20 cellular contexts compared by ENCODE assay signal in genomic region chr4:152104286-152104685, GRCh38.
DNase-seq lines count a peak whose midpoint lies in the region; ATAC-seq and TF ChIP-seq lines count a peak whose summit lies in the region.
"Had no signal": no experiment of that assay in that cellular context is flagged by ENCODE, and none has a peak within 500 bp of the region (broad histone marks: within the 10 kb centered on the region; RNA-seq: fewer than 3 reads in every experiment).

No MANE protein-coding gene starts in this region.

- H3K18ac ChIP-seq in trophoblast cell (ENCODE audit: low read length) = no peak overlapping the region

- no peak overlapping the region for H2BK120ac ChIP-seq in trophoblast cell (ENCODE audit: insufficient read depth, low read length, poor library complexity)

- no peak overlapping the region for H4K91ac ChIP-seq in trophoblast cell (ENCODE audit: low read depth, low read length)

- no peak overlapping the region for H3K4me2 ChIP-seq in trophoblast cell (ENCODE audit: low read length)

- no peak for ATAC-seq in activated T-cell treated with anti-CD3 and anti-CD28 coated beads, Interleukin-2, amount 50 U/mL, for 72 hours (replicated peaks in 1 of 2)
- no peak for ATAC-seq in activated T-cell treated with anti-CD3 and anti-CD28 coated beads, Interleukin-2, amount 50 U/mL, for 4 hours
- no peak for ATAC-seq in GM21526 (IDR thresholded peaks at IDR 0.05; ENCODE audit: low FRiP score, unreplicated experiment)
- ATAC-seq: pancreas, sciatic nerve had no signal

- intact Hi-C loops in esophagus muscularis mucosa (cut with DNase I) (no loop called here), vagina (cut with DNase I) (no loop called here)

- H3K9me3 ChIP-seq in esophagus muscularis mucosa (no peaks in the 10 kb centered on the region), trophoblast cell (ENCODE audit: insufficient read depth, low read depth, low read length) (no peaks in the 10 kb centered on the region), vagina (no peaks in the 10 kb centered on the region)
- H3K9me3 ChIP-seq: pancreas, SJSA1 had no signal

- no peak overlapping the region for H2AK5ac ChIP-seq in trophoblast cell (ENCODE audit: low read length)

- H3K36me3 ChIP-seq in esophagus muscularis mucosa (no peaks in the 10 kb centered on the region), trophoblast cell (ENCODE audit: control insufficient read depth in 1 of 2, insufficient read depth in 2 of 2, low read length in 2 of 2) (no peaks in the 10 kb centered on the region), vagina (no peaks in the 10 kb centered on the region)
- H3K36me3 ChIP-seq: pancreas, SJSA1 had no signal

- H3K27ac ChIP-seq in VCaP (peak overlapping the region; percentile 50; the same call in 1 of the 2 replicates), esophagus muscularis mucosa (replicated peaks in 1 of 4) (no peak overlapping the region), trophoblast cell (ENCODE audit: low read depth, low read length) (no peak overlapping the region), vagina (no peak overlapping the region)
- H3K27ac ChIP-seq: pancreas, SJSA1 had no signal

- peaks cover 92% of the 10 kb centered on the region for H3K4me1 Mint-ChIP-seq in activated T-cell treated with anti-CD3 and anti-CD28 coated beads, Interleukin-2, amount 50 U/mL, for 72 hours (ENCODE audit: low read depth)
- H3K4me1 Mint-ChIP-seq in activated T-cell treated with anti-CD3 and anti-CD28 coated beads, Interleukin-2, amount 50 U/mL, for 4 hours (ENCODE audit: low read depth) = peaks cover 99% of the 10 kb centered on the region
- H3K4me1 Mint-ChIP-seq: endodermal cell had no signal

- H3K79me2 ChIP-seq in trophoblast cell (ENCODE audit: control insufficient read depth, insufficient read depth, low read length, poor library complexity) = peaks cover 4% of the 10 kb centered on the region

- H4K8ac ChIP-seq in trophoblast cell (ENCODE audit: low read depth, low read length) = no peak overlapping the region

- no peak overlapping the region for H3K9ac ChIP-seq in trophoblast cell (ENCODE audit: low read length)

- H3K4me3 ChIP-seq in esophagus muscularis mucosa (no peak overlapping the region), trophoblast cell (ENCODE audit: low read depth, low read length) (no peak overlapping the region), vagina (no peak overlapping the region)
- H3K4me3 ChIP-seq: K562, lung, pancreas, SJSA1 had no signal

- H3K23ac ChIP-seq in trophoblast cell (ENCODE audit: low read length) = no peak overlapping the region

- no peak overlapping the region for H4K12ac ChIP-seq in trophoblast cell (ENCODE audit: low read depth, low read length)

- no peak overlapping the region for H3K4ac ChIP-seq in trophoblast cell (ENCODE audit: low read depth, low read length)

- TF ChIP-seq CTCF in VCaP (conservative IDR thresholded peaks at IDR 0.05) (no peak), esophagus muscularis mucosa (IDR thresholded peaks at IDR 0.05) (no peak), vagina (IDR thresholded peaks at IDR 0.05) (no peak)

- no peaks in the 10 kb centered on the region for H3K9me3 Mint-ChIP-seq in activated T-cell treated with anti-CD3 and anti-CD28 coated beads, Interleukin-2, amount 50 U/mL, for 72 hours
- no peaks in the 10 kb centered on the region for H3K9me3 Mint-ChIP-seq in activated T-cell treated with anti-CD3 and anti-CD28 coated beads, Interleukin-2, amount 50 U/mL, for 4 hours
- H3K9me3 Mint-ChIP-seq: endodermal cell had no signal

- H2BK12ac ChIP-seq in trophoblast cell (ENCODE audit: low read length) = peak overlapping the region; percentile 21

- TF ChIP-seq POLR2A in esophagus muscularis mucosa (IDR thresholded peaks at IDR 0.05; ENCODE audit: low read depth) (no peak), vagina (IDR thresholded peaks at IDR 0.05) (no peak)

- WGBS in esophagus muscularis mucosa = 94% methylated on average over 8 of the region's 9 CpGs
- no CpG with 5 or more reads among the region's 9 CpGs for WGBS in trophoblast cell (ENCODE audit: extremely low coverage, insufficient coverage, insufficient read length)

- H3K14ac ChIP-seq in trophoblast cell (ENCODE audit: low read length) = no peak overlapping the region

- peak overlapping the region in 1 of 2 donors; percentile 46 for H3K4me3 Mint-ChIP-seq in activated T-cell treated with anti-CD3 and anti-CD28 coated beads, Interleukin-2, amount 50 U/mL, for 72 hours
- H3K4me3 Mint-ChIP-seq in activated T-cell treated with anti-CD3 and anti-CD28 coated beads, Interleukin-2, amount 50 U/mL, for 4 hours = no peak overlapping the region
- H3K4me3 Mint-ChIP-seq: endodermal cell had no signal

- H3K79me1 ChIP-seq in trophoblast cell (ENCODE audit: low read length) = no peaks in the 10 kb centered on the region

- no peaks in the 10 kb centered on the region for H3K27me3 Mint-ChIP-seq in activated T-cell treated with anti-CD3 and anti-CD28 coated beads, Interleukin-2, amount 50 U/mL, for 72 hours (ENCODE audit: low read depth)
- H3K27me3 Mint-ChIP-seq in activated T-cell treated with anti-CD3 and anti-CD28 coated beads, Interleukin-2, amount 50 U/mL, for 4 hours (ENCODE audit: low read depth) = no peaks in the 10 kb centered on the region

- no peak for TF ChIP-seq EP300 in esophagus muscularis mucosa (IDR thresholded peaks at IDR 0.05)

- H3K4me1 ChIP-seq in esophagus muscularis mucosa = peaks cover 13 to 44% (median 40%) of the 10 kb centered on the region in 4 donors
- H3K4me1 ChIP-seq in trophoblast cell (ENCODE audit: control insufficient read depth in 1 of 2, insufficient read depth in 2 of 2, low read length in 2 of 2) = peaks cover 7 to 16% of the 10 kb centered on the region in 2 experiments
- H3K4me1 ChIP-seq in vagina = peaks cover 15% of the 10 kb centered on the region
- H3K4me1 ChIP-seq: pancreas had no signal

- no peak for DNase-seq in activated T-cell treated with anti-CD3 and anti-CD28 coated beads, Interleukin-2, amount 50 U/mL, for 72 hours
- DNase-seq in activated T-cell treated with anti-CD3 and anti-CD28 coated beads, Interleukin-2, amount 50 U/mL, for 4 hours = no peak
- DNase-seq in esophagus muscularis mucosa (ENCODE audit: extremely low spot score) = peak; percentile 78
- DNase-seq in trophoblast cell = no peak
- no peak for DNase-seq in vagina (ENCODE audit: extremely low spot score in 2 of 2)
- DNase-seq in A172 (ENCODE audit: low spot score) = no peak
- DNase-seq: activated CD4-positive, alpha-beta T cell treated with anti-CD3 and anti-CD28 coated beads, Interleukin-2, amount 50 U/mL, for 1 hour; activated CD8-positive, alpha-beta memory T cell treated with anti-CD3 and anti-CD28 coated beads, Interleukin-2, amount 50 U/mL, for 48 hours; activated gamma-delta T cell treated with Interleukin-2 at 50 U/mL for 16 hours; C1 segment of cervical spinal cord; endodermal cell; GF-D8; NCI-H524 treated with DMSO at 0.1 percent for 48 hours; pancreas had no signal

- peak overlapping the region; percentile 89 for H3K27ac Mint-ChIP-seq in activated T-cell treated with anti-CD3 and anti-CD28 coated beads, Interleukin-2, amount 50 U/mL, for 72 hours
- H3K27ac Mint-ChIP-seq: endodermal cell had no signal

- no peaks in the 10 kb centered on the region for H3K27me3 ChIP-seq in esophagus muscularis mucosa
- H3K27me3 ChIP-seq in trophoblast cell (ENCODE audit: insufficient read depth, low read length) = no peaks in the 10 kb centered on the region
- H3K27me3 ChIP-seq in vagina = no peaks in the 10 kb centered on the region
- H3K27me3 ChIP-seq: pancreas, SJSA1 had no signal

- H2BK5ac ChIP-seq in trophoblast cell (ENCODE audit: low read depth, low read length, poor library complexity) = no peak overlapping the region

- peaks cover 2% of the 10 kb centered on the region in 2 donors for H3K36me3 Mint-ChIP-seq in activated T-cell treated with anti-CD3 and anti-CD28 coated beads, Interleukin-2, amount 50 U/mL, for 72 hours (ENCODE audit: insufficient read depth in 2 of 2)
- H3K36me3 Mint-ChIP-seq in activated T-cell treated with anti-CD3 and anti-CD28 coated beads, Interleukin-2, amount 50 U/mL, for 4 hours (ENCODE audit: insufficient read depth) = peaks cover 6% of the 10 kb centered on the region

- H2AFZ ChIP-seq in trophoblast cell (ENCODE audit: insufficient read depth, low read length, poor library complexity) = no peak overlapping the region
